23 cellular contexts compared by ENCODE assay signal in the genomic region with DNA sequence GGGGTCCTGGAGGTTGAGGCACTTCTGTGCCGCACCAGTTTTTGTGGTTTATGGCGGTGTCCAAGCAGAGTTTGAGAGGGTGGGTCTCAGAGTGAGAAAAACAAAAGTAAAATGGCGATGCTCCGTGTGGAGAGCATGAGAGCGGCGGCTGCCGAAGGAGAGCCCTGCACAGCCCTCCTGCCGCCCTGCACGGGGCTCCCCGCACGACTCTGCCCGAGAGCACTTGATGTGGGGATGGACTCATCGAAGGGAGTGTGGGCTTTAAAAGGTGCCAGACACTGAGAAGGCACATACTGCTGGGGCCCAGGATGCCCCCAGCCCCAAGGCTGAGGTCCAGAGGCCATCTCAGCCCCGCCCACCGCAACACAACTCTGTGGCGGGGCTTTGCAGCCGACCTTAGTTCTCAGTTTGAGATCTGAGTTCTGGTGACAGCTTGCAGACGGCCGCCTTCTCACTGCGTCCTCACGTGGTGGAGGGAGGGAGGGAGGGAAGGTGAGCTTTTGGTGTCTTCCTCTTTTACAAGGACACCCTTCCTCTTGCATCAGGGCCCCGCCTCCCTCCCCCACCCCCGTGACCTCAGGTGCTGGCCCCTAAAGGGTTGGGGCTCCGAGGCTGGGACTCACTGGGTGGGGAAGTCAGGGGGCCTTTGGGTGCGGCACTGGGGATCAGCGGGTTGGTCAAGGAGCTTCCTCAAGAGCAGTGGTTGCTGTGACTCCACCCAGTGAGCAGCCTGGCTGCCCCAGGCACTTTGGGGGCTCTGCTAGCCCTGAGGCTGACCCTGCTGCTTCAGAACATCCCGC.
DNase-seq lines count a peak whose midpoint lies in the region; ATAC-seq and TF ChIP-seq lines count a peak whose summit lies in the region.
"Had no signal": no experiment of that assay in that cellular context is flagged by ENCODE, and none has a peak within 500 bp of the region (broad histone marks: within the 10 kb centered on the region; RNA-seq: fewer than 3 reads in every experiment).

No MANE protein-coding gene starts in this region.

- DNase-seq in ELF-1 (ENCODE audit: low read depth, low spot score) (peak; percentile 28), NB4 (ENCODE audit: low read depth) (peak; percentile 27), islet precursor cell (peak; percentile 29), posterior vena cava (ENCODE audit: low spot score) (peak; percentile 69), GM13976 (ENCODE audit: low spot score) (no peak), HCEC 1CT (no peak)
- DNase-seq: activated CD4-positive, alpha-beta T cell treated with anti-CD3 and anti-CD28 coated beads for 48 hours; activated naive CD4-positive, alpha-beta T cell treated with Interleukin-2 at 50 U/mL for 16 hours; activated T-cell treated with anti-CD3 and anti-CD28 coated beads, Interleukin-2, amount 50 U/mL, for 4 hours; CD4-positive, CD25-positive, alpha-beta regulatory T cell; EL; gastrocnemius medialis; hippocampal formation; MG63; NCI-H1436 treated with DMSO at 0.1 percent for 48 hours; NCI-H526; nucleus accumbens; stimulated activated CD4-positive, alpha-beta T cell treated with anti-CD3 and anti-CD28 coated beads, Interleukin-4, amount 100 ng/mL, for 4 hours; stimulated activated naive CD4-positive, alpha-beta T cell had no signal

- H3K4me3 ChIP-seq in NB4 (ENCODE audit: low read depth, low read length) = no peak overlapping the region
- H3K4me3 ChIP-seq: gastrocnemius medialis, MG63, SJSA1 had no signal

- no peak for ATAC-seq in GM19467 (IDR thresholded peaks at IDR 0.05; ENCODE audit: unreplicated experiment)
- ATAC-seq: activated T-cell treated with anti-CD3 and anti-CD28 coated beads, Interleukin-2, amount 50 U/mL, for 4 hours; gastrocnemius medialis; HCT116; Panc1 had no signal

- TF ChIP-seq POLR2A in NB4 (IDR thresholded peaks at IDR 0.05; ENCODE audit: extremely low read depth, insufficient read length) = no peak

- intact Hi-C loops in posterior vena cava (cut with DNase I) = no loop called here

- no peak for TF ChIP-seq CTCF in NB4 (IDR thresholded peaks at IDR 0.05; ENCODE audit: low read depth, low read length)
- TF ChIP-seq CTCF in GM13976 (IDR thresholded peaks at IDR 0.05; ENCODE audit: borderline replicate concordance, control extremely low read depth, extremely low read depth, insufficient read depth, missing control alignments) = no peak

- in situ Hi-C loops in GM13976 (cut with MboI; ENCODE audit: low sequenced_read_pairs, unreplicated experiment) = no loop called here

Comparison
In these comparisons a context has a peak if more than half of its experiments do, and no peak if none do; other contexts are left out.
1. DNase-seq: peak in ELF-1 (single experiment), NB4 (single experiment), islet precursor cell (single experiment) and posterior vena cava (single experiment); none in GM13976 (single experiment) and HCEC 1CT (single experiment).